In the genomic region with DNA sequence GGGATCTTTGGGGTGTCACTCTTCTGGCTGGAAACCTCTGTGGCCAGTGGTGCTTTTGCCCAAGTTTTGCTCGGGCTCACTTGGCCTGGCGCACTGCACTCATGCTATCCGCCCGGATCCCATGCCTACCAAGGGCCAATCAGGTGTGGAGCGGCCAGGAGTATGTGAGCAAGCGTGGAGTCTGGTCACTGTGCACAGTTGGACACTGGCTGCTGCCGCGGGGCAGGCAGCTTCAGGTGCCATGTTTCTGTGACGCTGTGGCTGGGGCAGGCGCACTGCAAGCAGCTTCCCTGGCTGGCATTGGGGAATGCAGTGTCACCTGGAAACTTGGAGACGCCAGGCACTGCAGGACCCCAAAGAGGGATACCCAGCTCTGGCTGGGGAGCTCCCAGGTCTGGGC, we compare ENCODE assay signal across 38 cellular contexts. TPM values are rescaled to one million over a fixed set of nuclear protein-coding genes. Genes with fewer than 3 reads are reported as not detected.
"Had no signal": no experiment of that assay in that cellular context is flagged by ENCODE, and none has a peak within 500 bp of the region (broad histone marks: within the 10 kb centered on the region; RNA-seq: fewer than 3 reads in every experiment).

No MANE protein-coding gene starts in this region.

- DNase-seq: Karpas-422, Kasumi-1, KBM-7, KG1, MG63, MM.1S, MV-4-11, NCI-H1048, NCI-H1092, NCI-H1092 treated with DMSO at 0.1 percent for 48 hours, NCI-H1105, NCI-H1105 treated with DMSO at 0.1 percent for 48 hours, NCI-H1417, NCI-H1417 treated with DMSO at 0.1 percent for 48 hours, NCI-H1436, NCI-H1436 treated with DMSO at 0.1 percent for 48 hours, NCI-H146, NCI-H1694, NCI-H1694 treated with DMSO at 0.1 percent for 48 hours, NCI-H187, NCI-H187 treated with DMSO at 0.1 percent for 48 hours, NCI-H1930, NCI-H2029, NCI-H2029 treated with DMSO at 0.1 percent for 48 hours, NCI-H2081, NCI-H2081 treated with DMSO at 0.1 percent for 48 hours, NCI-H2107, NCI-H2171, NCI-H2171 treated with DMSO at 0.1 percent for 48 hours, NCI-H2227 treated with DMSO at 0.1 percent for 48 hours, NCI-H226, NCI-H345, NCI-H446, NCI-H446 treated with DMSO at 0.1 percent for 48 hours had no signal

- H3K36me3 ChIP-seq: MG63 had no signal

- H3K4me2 ChIP-seq: KMS-11 had no signal

- H3K4me3 ChIP-seq: MG63 had no signal

- H3K9ac ChIP-seq: KMS-11 had no signal

- H3K27ac ChIP-seq: KMS-11 had no signal

- H3K9me3 ChIP-seq: MG63 had no signal

RNA-seq across cellular contexts. Expression of a gene that starts 45.3 kb away (rescaled TPM):
- total RNA-seq: LHCN-M2, M059J, MCF 10A had no signal
